ENCODE assay signal across 9 cellular contexts in the genomic region with DNA sequence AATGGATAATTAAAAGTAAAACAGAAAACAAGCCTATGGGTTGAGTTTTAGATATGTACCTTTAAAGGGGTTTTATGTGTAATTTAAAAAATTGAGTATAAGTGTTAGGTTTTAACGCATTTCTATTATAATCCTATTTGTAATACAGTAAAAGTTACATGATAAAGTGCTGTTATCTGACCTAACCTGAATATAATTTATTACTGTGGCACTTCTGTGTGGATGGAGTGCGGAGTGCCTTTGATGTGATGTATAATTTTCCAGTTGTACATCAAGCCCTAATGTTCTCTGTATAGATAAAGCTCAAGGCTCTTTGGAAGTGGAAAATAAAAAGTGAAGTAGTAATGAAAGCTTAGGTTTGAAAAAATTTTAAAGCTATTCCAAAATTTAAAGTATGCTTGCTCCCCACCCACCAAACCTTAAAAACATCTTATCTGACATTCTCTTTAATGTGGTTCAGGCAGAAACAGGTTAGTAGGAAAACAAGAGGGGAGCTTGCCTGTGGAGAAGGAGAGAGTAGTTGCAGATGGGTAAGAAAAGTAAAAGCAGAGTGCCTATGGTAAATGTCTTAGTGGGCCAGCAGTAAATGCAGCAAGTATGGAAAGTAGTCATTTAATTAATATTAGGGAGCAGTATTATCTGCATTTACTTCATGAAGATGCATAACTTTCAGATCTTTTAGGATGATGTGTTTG. TPM values are rescaled to one million over a fixed set of nuclear protein-coding genes. Genes with fewer than 3 reads are reported as not detected.
DNase-seq lines count a peak whose midpoint lies in the region; ATAC-seq, FAIRE-seq and TF ChIP-seq lines count a peak whose summit lies in the region.
"Had no signal": no experiment of that assay in that cellular context is flagged by ENCODE, and none has a peak within 500 bp of the region (broad histone marks: within the 10 kb centered on the region; RNA-seq: fewer than 3 reads in every experiment).

No MANE protein-coding gene starts in this region.

- H3K9me3 Mint-ChIP-seq in CD4-positive, alpha-beta T cell: no peaks in the 10 kb centered on the region
- H3K9me3 Mint-ChIP-seq in astrocyte (ENCODE audit: unreplicated experiment): no peaks in the 10 kb centered on the region
- H3K9me3 Mint-ChIP-seq in naive thymus-derived CD8-positive, alpha-beta T cell: no peaks in the 10 kb centered on the region

- POLR2A ChIA-PET in CD4-positive, alpha-beta T cell (lab: Charles Lee): interaction anchor here (0.6 to 7.4 kb wide), 6 partner anchors 7 to 722 kb away, joined by 3 to 149 read pairs (median 4); partner anchors contain the start of genes HSPA9, PAIP2 and UBE2D2
- POLR2A ChIA-PET in naive thymus-derived CD8-positive, alpha-beta T cell (lab: Charles Lee): interaction anchor here (1.7 to 8.6 kb wide), 3 partner anchors 14 to 44 kb away, joined by 5 to 126 read pairs (median 88); partner anchors contain the start of gene PAIP2

- no peak for DNase-seq in CD4-positive, alpha-beta T cell
- DNase-seq in astrocyte (ENCODE audit: low read depth) (no peak), dedifferentiated amniotic fluid mesenchymal stem cell (ENCODE audit: extremely low spot score) (no peak), NCI-H187 (lab: John Stamatoyannopoulos, UW) (no peak)
- DNase-seq in naive thymus-derived CD8-positive, alpha-beta T cell: no peak
- no peak for DNase-seq in NK-92 treated with Interleukin-12 subunit alpha and Interleukin-12 subunit beta, amount 100 ng/mL, for 24 hours (lab: John Stamatoyannopoulos, UW)
- DNase-seq: activated CD8-positive, alpha-beta memory T cell treated with anti-CD3 and anti-CD28 coated beads for 24 hours had no signal

- H3K36me3 ChIP-seq in HUES48 (ENCODE audit: control insufficient read depth, insufficient read depth, low read length) (peaks cover 12% of the 10 kb centered on the region), astrocyte (ENCODE audit: insufficient read depth, low read length) (no peaks in the 10 kb centered on the region)

- H3K9ac ChIP-seq in HUES48 (ENCODE audit: low read depth, low read length) (no peak overlapping the region), astrocyte (ENCODE audit: low read length) (no peak overlapping the region)

- H3K4me3 Mint-ChIP-seq in CD4-positive, alpha-beta T cell: peak overlapping the region; percentile 76
- H3K4me3 Mint-ChIP-seq in astrocyte (ENCODE audit: unreplicated experiment): peak overlapping the region; percentile 76
- peak overlapping the region; percentile 34 to 98 (median 72) for H3K4me3 Mint-ChIP-seq in naive thymus-derived CD8-positive, alpha-beta T cell

- H3K4me1 Mint-ChIP-seq in CD4-positive, alpha-beta T cell (ENCODE audit: low read depth): peaks cover 89% of the 10 kb centered on the region
- peaks cover 40% of the 10 kb centered on the region for H3K4me1 Mint-ChIP-seq in astrocyte (ENCODE audit: low read depth, unreplicated experiment)
- peaks cover 39 to 86% (median 72%) of the 10 kb centered on the region in 4 donors for H3K4me1 Mint-ChIP-seq in naive thymus-derived CD8-positive, alpha-beta T cell

- peaks cover 50% of the 10 kb centered on the region for H3K36me3 Mint-ChIP-seq in CD4-positive, alpha-beta T cell (ENCODE audit: low read depth)
- no peaks in the 10 kb centered on the region for H3K36me3 Mint-ChIP-seq in astrocyte (ENCODE audit: low read depth, unreplicated experiment)
- peaks cover 0 to 15% (median 0%) of the 10 kb centered on the region in 3 donors for H3K36me3 Mint-ChIP-seq in naive thymus-derived CD8-positive, alpha-beta T cell

- H3K79me2 ChIP-seq in astrocyte (ENCODE audit: insufficient read depth, low read length): peaks cover 95% of the 10 kb centered on the region

- no peaks in the 10 kb centered on the region for H3K27me3 ChIP-seq in CD4-positive, alpha-beta T cell (ENCODE audit: control insufficient read depth, insufficient read depth, low read length)
- H3K27me3 ChIP-seq in HUES48 (ENCODE audit: control insufficient read depth, insufficient read depth, low read length) (no peaks in the 10 kb centered on the region), astrocyte (ENCODE audit: insufficient read depth, low read length) (no peaks in the 10 kb centered on the region)

- H3K27me3 Mint-ChIP-seq in CD4-positive, alpha-beta T cell: no peaks in the 10 kb centered on the region
- H3K27me3 Mint-ChIP-seq in astrocyte (ENCODE audit: low read depth, unreplicated experiment): no peaks in the 10 kb centered on the region
- H3K27me3 Mint-ChIP-seq in naive thymus-derived CD8-positive, alpha-beta T cell: no peaks in the 10 kb centered on the region

- H3K27ac Mint-ChIP-seq in CD4-positive, alpha-beta T cell: peak overlapping the region; percentile 99
- H3K27ac Mint-ChIP-seq in astrocyte (ENCODE audit: unreplicated experiment): no peak overlapping the region
- H3K27ac Mint-ChIP-seq in naive thymus-derived CD8-positive, alpha-beta T cell: peak overlapping the region in 6 of 10 donors; percentile 2 to 80 (median 52)

- intact Hi-C loops in CD4-positive, alpha-beta T cell (cut with DNase I, micrococcal nuclease): loop anchor here (2.0 to 10.0 kb wide), 2 partner anchors 13 to 547 kb away; no protein-coding TSS in a partner anchor

- no peaks in the 10 kb centered on the region for H3K9me3 ChIP-seq in CD4-positive, alpha-beta T cell (ENCODE audit: control insufficient read depth, low read length)
- H3K9me3 ChIP-seq in HUES48 (ENCODE audit: control insufficient read depth, insufficient read depth, low read length) (no peaks in the 10 kb centered on the region), astrocyte (ENCODE audit: insufficient read depth, low read depth, low read length) (no peaks in the 10 kb centered on the region)

- no peak for ATAC-seq in CD4-positive, alpha-beta T cell (ENCODE audit: poor library complexity)
- no peak for ATAC-seq in naive thymus-derived CD8-positive, alpha-beta T cell
- no peak for ATAC-seq in HG02678 (IDR thresholded peaks at IDR 0.05; ENCODE audit: unreplicated experiment)

- CTCF ChIA-PET in CD4-positive, alpha-beta T cell (lab: Charles Lee): interaction anchor here (2.4 kb wide), 1 partner anchor 44 kb away, joined by 8 read pairs; the partner anchor contains the start of gene PAIP2

- peaks cover 86% of the 10 kb centered on the region for H4K20me1 ChIP-seq in astrocyte (ENCODE audit: insufficient read depth, low read length)

- no peak for FAIRE-seq in astrocyte (lab: Jason Lieb, UNC)

- H3K4me1 ChIP-seq in HUES48 (ENCODE audit: control insufficient read depth, insufficient read depth, low read length) (peaks cover 45% of the 10 kb centered on the region), astrocyte (ENCODE audit: insufficient read depth, low read length) (peaks cover 11% of the 10 kb centered on the region)

- H3K4me3 ChIP-seq in HUES48 (ENCODE audit: low read depth, low read length) (0 out of 2 replicates have a peak overlapping the region, but pooled peaks have one; percentile 97), astrocyte (ENCODE audit: insufficient read depth, low read depth, low read length) (no peak overlapping the region)

- no peak for TF ChIP-seq CTCF in CD4-positive, alpha-beta T cell (IDR thresholded peaks at IDR 0.05)
- no peak for TF ChIP-seq CTCF in astrocyte (IDR thresholded peaks at IDR 0.05; ENCODE audit: insufficient read depth, low read depth, low read length)

- H3K4me2 ChIP-seq in astrocyte (ENCODE audit: low read length): peak overlapping the region; percentile 25

- no peak overlapping the region for H3K27ac ChIP-seq in CD4-positive, alpha-beta T cell (ENCODE audit: low read depth, low read length)
- no peak overlapping the region for H3K27ac ChIP-seq in HUES48 (ENCODE audit: low read depth, low read length)
- no peak overlapping the region for H3K27ac ChIP-seq in astrocyte (ENCODE audit: low read depth, low read length)

- H2AFZ ChIP-seq in astrocyte (ENCODE audit: low read depth, low read length): no peak overlapping the region

RNA-seq across cellular contexts. Expression of gene MATR3, which starts 4.0 kb away (rescaled TPM):
- 100 to 1,000 TPM; 376 to 401 TPM for total RNA-seq in CD4-positive, alpha-beta T cell
- 126 and 134 TPM in 2 replicates for total RNA-seq in astrocyte
- total RNA-seq in naive thymus-derived CD8-positive, alpha-beta T cell: 100 to 1,000 TPM; 259 to 272 TPM
- 100 to 1,000 TPM; 323 to 351 (median 327) TPM for polyA plus RNA-seq in naive thymus-derived CD8-positive, alpha-beta T cell

RNA-seq across cellular contexts. Expression of gene PAIP2, which starts 44.1 kb away (rescaled TPM):
- 100 to 1,000 TPM; 151 to 156 TPM for total RNA-seq in CD4-positive, alpha-beta T cell
- total RNA-seq in astrocyte: 64.2 and 75.3 TPM in 2 replicates
- total RNA-seq in naive thymus-derived CD8-positive, alpha-beta T cell: 100 to 1,000 TPM; 129 to 150 TPM
- 100 to 1,000 TPM; 359 to 455 (median 406) TPM for polyA plus RNA-seq in naive thymus-derived CD8-positive, alpha-beta T cell
